ENCODE assay signal across 8 cellular contexts in genomic region chr9:137482094-137482781, GRCh38. TPM values are rescaled to one million over a fixed set of nuclear protein-coding genes. Genes with fewer than 3 reads are reported as not detected.
DNase-seq lines count a peak whose midpoint lies in the region; ATAC-seq and TF ChIP-seq lines count a peak whose summit lies in the region.

No MANE protein-coding gene starts in this region.

- H3K4me3 Mint-ChIP-seq in osteocyte (ENCODE audit: unreplicated experiment), result no peak overlapping the region

- ATAC-seq in HG02852 (IDR thresholded peaks at IDR 0.05; ENCODE audit: unreplicated experiment), result no peak

- no peaks in the 10 kb centered on the region for H3K9me3 Mint-ChIP-seq in osteocyte (ENCODE audit: unreplicated experiment)

- in situ Hi-C loops in ACHN (cut with HindIII; ENCODE audit: low pct_ligation_motif_present, low pct_unique_long_range_greater_than_20kb, low sequenced_read_pairs) (no loop called here), G401 (cut with HindIII; ENCODE audit: low sequenced_read_pairs) (no loop called here)

- no peaks in the 10 kb centered on the region for H3K36me3 Mint-ChIP-seq in osteocyte (ENCODE audit: unreplicated experiment)

- peaks cover 38% of the 10 kb centered on the region for H3K4me1 Mint-ChIP-seq in osteocyte (ENCODE audit: unreplicated experiment)

- DNase-seq in GDM1 (lab: John Stamatoyannopoulos, UW), result peak; percentile 21
- DNase-seq in NOMO-1 (lab: John Stamatoyannopoulos, UW; ENCODE audit: unreplicated experiment in 2 of 2), result peak; percentile 55 to 69
- DNase-seq in dermis microvascular lymphatic vessel endothelial cell (ENCODE audit: low read depth in 2 of 2), result peak; percentile 47 to 77
- no peak for DNase-seq in osteocyte (ENCODE audit: extremely low spot score, unreplicated experiment)
- no peak for DNase-seq in NCI-H524 (lab: John Stamatoyannopoulos, UW)
- no peak for DNase-seq in ACHN
- DNase-seq in G401 (ENCODE audit: low spot score), result no peak

- H3K27me3 Mint-ChIP-seq in osteocyte (ENCODE audit: unreplicated experiment), result no peaks in the 10 kb centered on the region

- H3K27ac Mint-ChIP-seq in osteocyte (ENCODE audit: unreplicated experiment), result peak overlapping the region; percentile 80

- no peak for TF ChIP-seq CTCF in osteocyte (IDR thresholded peaks at IDR 0.05)

RNA-seq across cellular contexts. Expression of gene NSMF, which starts 23.1 kb away (rescaled TPM):
- total RNA-seq in dermis microvascular lymphatic vessel endothelial cell (13.2 and 23.8 TPM in 2 replicates), osteocyte (93.1 and 103 TPM in 2 replicates)
- 76.9 and 96.6 TPM in 2 replicates for total RNA-seq in G401 (2014; rRNA removed; shearing (Covaris generic))

RNA-seq across cellular contexts. Expression of gene ENTPD8, which starts 41.1 kb away (rescaled TPM):
- 0.25 and 0.26 TPM in 2 replicates for total RNA-seq in dermis microvascular lymphatic vessel endothelial cell
- 0.16 and 0.24 TPM in 2 replicates for total RNA-seq in osteocyte
- total RNA-seq in G401 (2014; rRNA removed; shearing (Covaris generic)), result 1.6 and 1.9 TPM in 2 replicates

RNA-seq across cellular contexts. Expression of gene NOXA1, which starts 59.0 kb away (rescaled TPM):
- 1.3 and 2.1 TPM in 2 replicates for total RNA-seq in dermis microvascular lymphatic vessel endothelial cell
- 1.0 and 1.5 TPM in 2 replicates for total RNA-seq in osteocyte
- 0.18 TPM in 1 of 2 replicates, not detected in the other for total RNA-seq in G401 (2014; rRNA removed; shearing (Covaris generic))

RNA-seq across cellular contexts. Expression of gene EXD3, which starts 59.3 kb away (rescaled TPM):
- total RNA-seq in dermis microvascular lymphatic vessel endothelial cell, result 12.2 and 20.1 TPM in 2 replicates
- total RNA-seq in osteocyte, result 20.0 and 21.5 TPM in 2 replicates
- total RNA-seq in G401 (2014; rRNA removed; shearing (Covaris generic)), result 4.8 and 7.9 TPM in 2 replicates

Comparison
In these comparisons a context has a peak if more than half of its experiments do, and no peak if none do; other contexts are left out.
1. DNase-seq: peak in GDM1 (single experiment), NOMO-1 (2 of 2) and dermis microvascular lymphatic vessel endothelial cell (2 of 2); none in osteocyte (single experiment), NCI-H524 (0 of 2), ACHN (single experiment) and G401 (single experiment).